Comparison of ENCODE assay signal across 1 cellular context in genomic region chr2:86442642-86443005, GRCh38.
A peak's percentile ranks its signal among the peaks of the same experiment; 100 is the strongest.
TF ChIP-seq lines count a peak whose summit lies in the region.

No MANE protein-coding gene starts in this region.

TF ChIP-seq in HepG2, 621 proteins besides CTCF, POLR2A, EP300 and RAD21 (continued from another document and continues in another):
- TF ChIP-seq CEBPZ (IDR thresholded peaks at IDR 0.05; ENCODE audit: low read length) (no peak), SALL2 (CRISPR knock-in tag; IDR thresholded peaks at IDR 0.05) (no peak), ZNF230 (CRISPR knock-in tag; IDR thresholded peaks at IDR 0.05) (no peak), CENPX (CRISPR knock-in tag; IDR thresholded peaks at IDR 0.05) (no peak), CCDC6 (CRISPR knock-in tag; IDR thresholded peaks at IDR 0.05) (no peak), GLI4 (CRISPR knock-in tag; IDR thresholded peaks at IDR 0.05; ENCODE audit: borderline replicate concordance) (no peak), NCOR1 (IDR thresholded peaks at IDR 0.05; ENCODE audit: borderline replicate concordance, low read length) (no peak; the same call in 1 of the 2 replicates), ZNF567 (CRISPR knock-in tag; IDR thresholded peaks at IDR 0.05; ENCODE audit: borderline replicate concordance) (no peak), CEBPG (CRISPR knock-in tag; IDR thresholded peaks at IDR 0.05) (no peak), SMAD1 (CRISPR knock-in tag; IDR thresholded peaks at IDR 0.05; ENCODE audit: borderline replicate concordance, low read depth) (no peak), NONO (IDR thresholded peaks at IDR 0.05) (no peak), NONO (CRISPR knock-in tag; conservative IDR thresholded peaks at IDR 0.05) (no peak), NR1H2 (CRISPR knock-in tag; IDR thresholded peaks at IDR 0.05; ENCODE audit: borderline replicate concordance, low read depth) (no peak), PAF1 (CRISPR knock-in tag; IDR thresholded peaks at IDR 0.05) (no peak), ZNF615 (CRISPR knock-in tag; IDR thresholded peaks at IDR 0.05; ENCODE audit: borderline replicate concordance) (no peak), ZNF34 (CRISPR knock-in tag; IDR thresholded peaks at IDR 0.05; ENCODE audit: borderline replicate concordance) (no peak), ZBTB20 (CRISPR knock-in tag; IDR thresholded peaks at IDR 0.05; ENCODE audit: borderline replicate concordance, low read depth) (no peak), CCAR2 (optimal IDR thresholded peaks at IDR 0.05; ENCODE audit: low read depth, low read length) (no peak), ZNF784 (CRISPR knock-in tag; IDR thresholded peaks at IDR 0.05; ENCODE audit: borderline replicate concordance) (no peak), HDAC2 (CRISPR knock-in tag; IDR thresholded peaks at IDR 0.05) (no peak), ZNF337 (CRISPR knock-in tag; IDR thresholded peaks at IDR 0.05; ENCODE audit: borderline replicate concordance, low read depth) (no peak), GATAD2A (CRISPR knock-in tag; IDR thresholded peaks at IDR 0.05) (no peak), CERS6 (CRISPR knock-in tag; IDR thresholded peaks at IDR 0.05) (no peak), FOXP1 (IDR thresholded peaks at IDR 0.05) (no peak), FOXP1 (CRISPR knock-in tag; IDR thresholded peaks at IDR 0.05) (no peak), ZNF556 (CRISPR knock-in tag; IDR thresholded peaks at IDR 0.05; ENCODE audit: borderline replicate concordance) (no peak), HOXA5 (CRISPR knock-in tag; IDR thresholded peaks at IDR 0.05) (0 out of 2 replicates have a peak, but pooled peaks have one; percentile 30), YY1 (IDR thresholded peaks at IDR 0.05; ENCODE audit: insufficient read depth, insufficient replicate concordance, low read depth, low read length) (no peak), ZNF841 (CRISPR knock-in tag; IDR thresholded peaks at IDR 0.05; ENCODE audit: borderline replicate concordance) (no peak), SYNCRIP (IDR thresholded peaks at IDR 0.05; ENCODE audit: insufficient read depth, low read depth, low read length) (no peak), ZNF234 (CRISPR knock-in tag; conservative IDR thresholded peaks at IDR 0.05) (no peak), ZNF550 (CRISPR knock-in tag; IDR thresholded peaks at IDR 0.05; ENCODE audit: borderline replicate concordance) (no peak), CC2D1A (CRISPR knock-in tag; IDR thresholded peaks at IDR 0.05) (no peak), MEF2D (CRISPR knock-in tag; IDR thresholded peaks at IDR 0.05) (no peak), SRSF9 (IDR thresholded peaks at IDR 0.05; ENCODE audit: borderline replicate concordance, insufficient read depth, low read depth, low read length, poor library complexity, severe bottlenecking) (no peak), ZFP36 (IDR thresholded peaks at IDR 0.05; ENCODE audit: borderline replicate concordance, low read depth, low read length, partially characterized antibody) (peak; percentile 93)
- TF ChIP-seq, protein P1, sequence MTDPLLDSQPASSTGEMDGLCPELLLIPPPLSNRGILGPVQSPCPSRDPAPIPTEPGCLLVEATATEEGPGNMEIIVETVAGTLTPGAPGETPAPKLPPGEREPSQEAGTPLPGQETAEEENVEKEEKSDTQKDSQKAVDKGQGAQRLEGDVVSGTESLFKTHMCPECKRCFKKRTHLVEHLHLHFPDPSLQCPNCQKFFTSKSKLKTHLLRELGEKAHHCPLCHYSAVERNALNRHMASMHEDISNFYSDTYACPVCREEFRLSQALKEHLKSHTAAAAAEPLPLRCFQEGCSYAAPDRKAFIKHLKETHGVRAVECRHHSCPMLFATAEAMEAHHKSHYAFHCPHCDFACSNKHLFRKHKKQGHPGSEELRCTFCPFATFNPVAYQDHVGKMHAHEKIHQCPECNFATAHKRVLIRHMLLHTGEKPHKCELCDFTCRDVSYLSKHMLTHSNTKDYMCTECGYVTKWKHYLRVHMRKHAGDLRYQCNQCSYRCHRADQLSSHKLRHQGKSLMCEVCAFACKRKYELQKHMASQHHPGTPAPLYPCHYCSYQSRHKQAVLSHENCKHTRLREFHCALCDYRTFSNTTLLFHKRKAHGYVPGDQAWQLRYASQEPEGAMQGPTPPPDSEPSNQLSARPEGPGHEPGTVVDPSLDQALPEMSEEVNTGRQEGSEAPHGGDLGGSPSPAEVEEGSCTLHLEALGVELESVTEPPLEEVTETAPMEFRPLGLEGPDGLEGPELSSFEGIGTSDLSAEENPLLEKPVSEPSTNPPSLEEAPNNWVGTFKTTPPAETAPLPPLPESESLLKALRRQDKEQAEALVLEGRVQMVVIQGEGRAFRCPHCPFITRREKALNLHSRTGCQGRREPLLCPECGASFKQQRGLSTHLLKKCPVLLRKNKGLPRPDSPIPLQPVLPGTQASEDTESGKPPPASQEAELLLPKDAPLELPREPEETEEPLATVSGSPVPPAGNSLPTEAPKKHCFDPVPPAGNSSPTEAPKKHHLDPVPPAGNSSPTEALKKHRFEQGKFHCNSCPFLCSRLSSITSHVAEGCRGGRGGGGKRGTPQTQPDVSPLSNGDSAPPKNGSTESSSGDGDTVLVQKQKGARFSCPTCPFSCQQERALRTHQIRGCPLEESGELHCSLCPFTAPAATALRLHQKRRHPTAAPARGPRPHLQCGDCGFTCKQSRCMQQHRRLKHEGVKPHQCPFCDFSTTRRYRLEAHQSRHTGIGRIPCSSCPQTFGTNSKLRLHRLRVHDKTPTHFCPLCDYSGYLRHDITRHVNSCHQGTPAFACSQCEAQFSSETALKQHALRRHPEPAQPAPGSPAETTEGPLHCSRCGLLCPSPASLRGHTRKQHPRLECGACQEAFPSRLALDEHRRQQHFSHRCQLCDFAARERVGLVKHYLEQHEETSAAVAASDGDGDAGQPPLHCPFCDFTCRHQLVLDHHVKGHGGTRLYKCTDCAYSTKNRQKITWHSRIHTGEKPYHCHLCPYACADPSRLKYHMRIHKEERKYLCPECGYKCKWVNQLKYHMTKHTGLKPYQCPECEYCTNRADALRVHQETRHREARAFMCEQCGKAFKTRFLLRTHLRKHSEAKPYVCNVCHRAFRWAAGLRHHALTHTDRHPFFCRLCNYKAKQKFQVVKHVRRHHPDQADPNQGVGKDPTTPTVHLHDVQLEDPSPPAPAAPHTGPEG (CRISPR knock-in tag; IDR thresholded peaks at IDR 0.05) = no peak
- TF ChIP-seq, protein P2, sequence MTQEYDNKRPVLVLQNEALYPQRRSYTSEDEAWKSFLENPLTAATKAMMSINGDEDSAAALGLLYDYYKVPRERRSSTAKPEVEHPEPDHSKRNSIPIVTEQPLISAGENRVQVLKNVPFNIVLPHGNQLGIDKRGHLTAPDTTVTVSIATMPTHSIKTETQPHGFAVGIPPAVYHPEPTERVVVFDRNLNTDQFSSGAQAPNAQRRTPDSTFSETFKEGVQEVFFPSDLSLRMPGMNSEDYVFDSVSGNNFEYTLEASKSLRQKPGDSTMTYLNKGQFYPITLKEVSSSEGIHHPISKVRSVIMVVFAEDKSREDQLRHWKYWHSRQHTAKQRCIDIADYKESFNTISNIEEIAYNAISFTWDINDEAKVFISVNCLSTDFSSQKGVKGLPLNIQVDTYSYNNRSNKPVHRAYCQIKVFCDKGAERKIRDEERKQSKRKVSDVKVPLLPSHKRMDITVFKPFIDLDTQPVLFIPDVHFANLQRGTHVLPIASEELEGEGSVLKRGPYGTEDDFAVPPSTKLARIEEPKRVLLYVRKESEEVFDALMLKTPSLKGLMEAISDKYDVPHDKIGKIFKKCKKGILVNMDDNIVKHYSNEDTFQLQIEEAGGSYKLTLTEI (CRISPR knock-in tag; conservative IDR thresholded peaks at IDR 0.05) = no peak
- TF ChIP-seq, protein P3, sequence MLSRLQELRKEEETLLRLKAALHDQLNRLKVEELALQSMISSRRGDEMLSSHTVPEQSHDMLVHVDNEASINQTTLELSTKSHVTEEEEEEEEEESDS (CRISPR knock-in tag; IDR thresholded peaks at IDR 0.05; ENCODE audit: borderline replicate concordance) = no peak
- TF ChIP-seq, protein P4, sequence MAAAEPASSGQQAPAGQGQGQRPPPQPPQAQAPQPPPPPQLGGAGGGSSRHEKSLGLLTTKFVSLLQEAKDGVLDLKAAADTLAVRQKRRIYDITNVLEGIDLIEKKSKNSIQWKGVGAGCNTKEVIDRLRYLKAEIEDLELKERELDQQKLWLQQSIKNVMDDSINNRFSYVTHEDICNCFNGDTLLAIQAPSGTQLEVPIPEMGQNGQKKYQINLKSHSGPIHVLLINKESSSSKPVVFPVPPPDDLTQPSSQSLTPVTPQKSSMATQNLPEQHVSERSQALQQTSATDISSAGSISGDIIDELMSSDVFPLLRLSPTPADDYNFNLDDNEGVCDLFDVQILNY (CRISPR knock-in tag; conservative IDR thresholded peaks at IDR 0.05) = no peak
- TF ChIP-seq, protein P5, sequence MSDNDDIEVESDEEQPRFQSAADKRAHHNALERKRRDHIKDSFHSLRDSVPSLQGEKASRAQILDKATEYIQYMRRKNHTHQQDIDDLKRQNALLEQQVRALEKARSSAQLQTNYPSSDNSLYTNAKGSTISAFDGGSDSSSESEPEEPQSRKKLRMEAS (IDR thresholded peaks at IDR 0.05) = peak; percentile 28; the same call in 1 of the 2 replicates
- TF ChIP-seq, protein P6, sequence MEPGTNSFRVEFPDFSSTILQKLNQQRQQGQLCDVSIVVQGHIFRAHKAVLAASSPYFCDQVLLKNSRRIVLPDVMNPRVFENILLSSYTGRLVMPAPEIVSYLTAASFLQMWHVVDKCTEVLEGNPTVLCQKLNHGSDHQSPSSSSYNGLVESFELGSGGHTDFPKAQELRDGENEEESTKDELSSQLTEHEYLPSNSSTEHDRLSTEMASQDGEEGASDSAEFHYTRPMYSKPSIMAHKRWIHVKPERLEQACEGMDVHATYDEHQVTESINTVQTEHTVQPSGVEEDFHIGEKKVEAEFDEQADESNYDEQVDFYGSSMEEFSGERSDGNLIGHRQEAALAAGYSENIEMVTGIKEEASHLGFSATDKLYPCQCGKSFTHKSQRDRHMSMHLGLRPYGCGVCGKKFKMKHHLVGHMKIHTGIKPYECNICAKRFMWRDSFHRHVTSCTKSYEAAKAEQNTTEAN (CRISPR knock-in tag; conservative IDR thresholded peaks at IDR 0.05) = no peak
- TF ChIP-seq, protein P7, sequence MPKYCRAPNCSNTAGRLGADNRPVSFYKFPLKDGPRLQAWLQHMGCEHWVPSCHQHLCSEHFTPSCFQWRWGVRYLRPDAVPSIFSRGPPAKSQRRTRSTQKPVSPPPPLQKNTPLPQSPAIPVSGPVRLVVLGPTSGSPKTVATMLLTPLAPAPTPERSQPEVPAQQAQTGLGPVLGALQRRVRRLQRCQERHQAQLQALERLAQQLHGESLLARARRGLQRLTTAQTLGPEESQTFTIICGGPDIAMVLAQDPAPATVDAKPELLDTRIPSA (CRISPR knock-in tag; IDR thresholded peaks at IDR 0.05; ENCODE audit: borderline replicate concordance) = no peak
- TF ChIP-seq, protein P8, sequence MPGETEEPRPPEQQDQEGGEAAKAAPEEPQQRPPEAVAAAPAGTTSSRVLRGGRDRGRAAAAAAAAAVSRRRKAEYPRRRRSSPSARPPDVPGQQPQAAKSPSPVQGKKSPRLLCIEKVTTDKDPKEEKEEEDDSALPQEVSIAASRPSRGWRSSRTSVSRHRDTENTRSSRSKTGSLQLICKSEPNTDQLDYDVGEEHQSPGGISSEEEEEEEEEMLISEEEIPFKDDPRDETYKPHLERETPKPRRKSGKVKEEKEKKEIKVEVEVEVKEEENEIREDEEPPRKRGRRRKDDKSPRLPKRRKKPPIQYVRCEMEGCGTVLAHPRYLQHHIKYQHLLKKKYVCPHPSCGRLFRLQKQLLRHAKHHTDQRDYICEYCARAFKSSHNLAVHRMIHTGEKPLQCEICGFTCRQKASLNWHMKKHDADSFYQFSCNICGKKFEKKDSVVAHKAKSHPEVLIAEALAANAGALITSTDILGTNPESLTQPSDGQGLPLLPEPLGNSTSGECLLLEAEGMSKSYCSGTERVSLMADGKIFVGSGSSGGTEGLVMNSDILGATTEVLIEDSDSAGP (CRISPR knock-in tag; IDR thresholded peaks at IDR 0.05; ENCODE audit: borderline replicate concordance) = no peak
